8 cellular contexts compared by ENCODE assay signal in genomic region chr11:107576497-107577086, GRCh38. TPM values are rescaled to one million over a fixed set of nuclear protein-coding genes. Genes with fewer than 3 reads are reported as not detected.
DNase-seq lines count a peak whose midpoint lies in the region; ATAC-seq, FAIRE-seq and TF ChIP-seq lines count a peak whose summit lies in the region.

No MANE protein-coding gene starts in this region.

- peak; percentile 87 for FAIRE-seq in GM18507 (lab: Jason Lieb, UNC)

- no peak overlapping the region for H3K4me3 Mint-ChIP-seq in activated CD8-positive, alpha-beta T cell treated with anti-CD3 and anti-CD28 coated beads for 36 hours

- peak; percentile 59 for DNase-seq in BE2C
- DNase-seq in GM18507 (ENCODE audit: extremely low spot score, insufficient read length, low read depth), result no peak
- DNase-seq in NCI-H2081 treated with DMSO at 0.1 percent for 48 hours (lab: John Stamatoyannopoulos, UW), result peak; percentile 4
- DNase-seq in activated CD8-positive, alpha-beta T cell treated with anti-CD3 and anti-CD28 coated beads for 36 hours, result peak; percentile 81
- DNase-seq in fibroblast of pulmonary artery (ENCODE audit: low read depth), result peak; percentile 62
- DNase-seq in prostate gland (ENCODE audit: low spot score), result no peak
- no peak for DNase-seq in hepatic stellate cell (ENCODE audit: low spot score)
- no peak for DNase-seq in A172 (ENCODE audit: low spot score)

- intact Hi-C loops in activated CD8-positive, alpha-beta T cell treated with anti-CD3 and anti-CD28 coated beads for 36 hours (cut with micrococcal nuclease), result loop anchor here (2.0 kb wide), 1 partner anchor 112 kb away; no protein-coding TSS in a partner anchor
- intact Hi-C loops in prostate gland (cut with DNase I), result loop anchor here (5.0 kb wide), 2 partner anchors 111 to 196 kb away; no protein-coding TSS in a partner anchor

- H3K4me3 ChIP-seq in BE2C (ENCODE audit: low read depth, low read length) (no peak overlapping the region), fibroblast of pulmonary artery (replicated peaks; ENCODE audit: low read depth, low read length) (no peak overlapping the region), prostate gland (no peak overlapping the region)

- no peak overlapping the region for H3K27ac ChIP-seq in prostate gland

- no peak overlapping the region for H3K27ac Mint-ChIP-seq in activated CD8-positive, alpha-beta T cell treated with anti-CD3 and anti-CD28 coated beads for 36 hours

- no peaks in the 10 kb centered on the region for H3K36me3 Mint-ChIP-seq in activated CD8-positive, alpha-beta T cell treated with anti-CD3 and anti-CD28 coated beads for 36 hours (ENCODE audit: low read depth)

- H3K9me3 ChIP-seq in BE2C, result no peaks in the 10 kb centered on the region
- no peaks in the 10 kb centered on the region for H3K9me3 ChIP-seq in prostate gland

- WGBS in prostate gland, result 0% methylated on average over 1 of the region's 1 CpG

- H3K9me3 Mint-ChIP-seq in activated CD8-positive, alpha-beta T cell treated with anti-CD3 and anti-CD28 coated beads for 36 hours, result no peaks in the 10 kb centered on the region

- peaks cover 8% of the 10 kb centered on the region for H3K27me3 Mint-ChIP-seq in activated CD8-positive, alpha-beta T cell treated with anti-CD3 and anti-CD28 coated beads for 36 hours

- CTCF ChIA-PET in activated CD8-positive, alpha-beta T cell treated with anti-CD3 and anti-CD28 coated beads for 36 hours (lab: Charles Lee), result interaction anchor here (0.7 to 3.8 kb wide), 16 partner anchors 8 to 322 kb away, joined by 3 to 42 read pairs (median 3); partner anchors contain the start of gene ALKBH8

- POLR2A ChIA-PET in activated CD8-positive, alpha-beta T cell treated with anti-CD3 and anti-CD28 coated beads for 36 hours (lab: Charles Lee), result no interaction called here

- TF ChIP-seq POLR2A in prostate gland (IDR thresholded peaks at IDR 0.05), result no peak

- no peaks in the 10 kb centered on the region for H3K36me3 ChIP-seq in BE2C
- no peaks in the 10 kb centered on the region for H3K36me3 ChIP-seq in prostate gland

- ATAC-seq in activated CD8-positive, alpha-beta T cell treated with anti-CD3 and anti-CD28 coated beads for 36 hours, result peak; percentile 60

- H3K4me1 ChIP-seq in BE2C (no peaks in the 10 kb centered on the region), prostate gland (replicated peaks) (no peaks in the 10 kb centered on the region)

- peaks cover 3% of the 10 kb centered on the region for H3K4me1 Mint-ChIP-seq in activated CD8-positive, alpha-beta T cell treated with anti-CD3 and anti-CD28 coated beads for 36 hours (ENCODE audit: low read depth)

- TF ChIP-seq CTCF in BE2C (IDR thresholded peaks at IDR 0.05; ENCODE audit: low read depth, low read length), result peak; percentile 78
- peak; percentile 75 for TF ChIP-seq CTCF in activated CD8-positive, alpha-beta T cell treated with anti-CD3 and anti-CD28 coated beads for 36 hours (IDR thresholded peaks at IDR 0.05)
- peak; percentile 77 for TF ChIP-seq CTCF in fibroblast of pulmonary artery (IDR thresholded peaks at IDR 0.05; ENCODE audit: low read length, missing control alignments)
- TF ChIP-seq CTCF in prostate gland (IDR thresholded peaks at IDR 0.05), result peak; percentile 42 to 73 (median 66)

- no peaks in the 10 kb centered on the region for H3K27me3 ChIP-seq in BE2C
- no peaks in the 10 kb centered on the region for H3K27me3 ChIP-seq in prostate gland (replicated peaks; ENCODE audit: insufficient read depth)

RNA-seq across cellular contexts. Expression of gene ALKBH8, which starts 11.1 kb away (rescaled TPM):
- polyA plus RNA-seq in BE2C (2012; ENCODE audit: insufficient read depth, insufficient read length, low read depth), result 11.6 TPM
- 10 to 100 TPM; 13.3 to 13.4 TPM for total RNA-seq in activated CD8-positive, alpha-beta T cell treated with anti-CD3 and anti-CD28 coated beads for 36 hours
- total RNA-seq in prostate gland, result 1 to 10 TPM; 7.1 to 7.2 TPM
- total RNA-seq in A172 (2014; rRNA removed; shearing (Covaris generic)), result 5.8 and 7.3 TPM in 2 replicates

RNA-seq across cellular contexts. Expression of gene ELMOD1, which starts 14.4 kb away (rescaled TPM):
- polyA plus RNA-seq in BE2C (2012; ENCODE audit: insufficient read depth, insufficient read length, low read depth), result not detected
- total RNA-seq in activated CD8-positive, alpha-beta T cell treated with anti-CD3 and anti-CD28 coated beads for 36 hours, result not detected
- 1 to 10 TPM in 1 of 2 donors, under 1 TPM in 1; 0.36 to 4.0 TPM for total RNA-seq in prostate gland
- total RNA-seq in A172 (2014; rRNA removed; shearing (Covaris generic)), result 0.05 TPM in 1 of 2 replicates, not detected in the other

Comparison
In these comparisons a context has a peak if more than half of its experiments do, and no peak if none do; other contexts are left out.
1. DNase-seq: peak in BE2C (single experiment), NCI-H2081 treated with DMSO at 0.1 percent for 48 hours (single experiment), activated CD8-positive, alpha-beta T cell treated with anti-CD3 and anti-CD28 coated beads for 36 hours (single experiment) and fibroblast of pulmonary artery (single experiment); none in GM18507 (single experiment), prostate gland (single experiment), hepatic stellate cell (single experiment) and A172 (single experiment).
2. Peak in every context shown above with its lines, with median percentiles within 50 percentile points of each other: CTCF ChIP-seq.